9 cellular contexts compared by ENCODE assay signal in the genomic region with DNA sequence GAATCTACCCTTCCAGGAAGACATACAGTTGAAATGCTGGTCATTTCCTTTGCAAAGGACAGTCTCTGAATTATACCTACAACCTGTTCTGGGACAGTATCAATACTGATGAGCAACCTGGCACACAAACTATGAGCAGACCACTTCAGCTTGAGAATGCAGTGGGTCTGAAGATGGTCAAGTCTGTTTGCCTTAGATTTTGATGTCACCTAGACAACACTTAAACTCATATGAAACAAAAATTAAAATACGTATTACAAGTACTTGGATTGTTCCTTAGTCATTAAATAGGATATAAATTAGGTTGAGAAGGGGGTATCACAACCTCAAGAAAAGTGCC. TPM values are rescaled to one million over a fixed set of nuclear protein-coding genes. Genes with fewer than 3 reads are reported as not detected.
DNase-seq lines count a peak whose midpoint lies in the region; ATAC-seq and TF ChIP-seq lines count a peak whose summit lies in the region.
"Had no signal": no experiment of that assay in that cellular context is flagged by ENCODE, and none has a peak within 500 bp of the region (broad histone marks: within the 10 kb centered on the region; RNA-seq: fewer than 3 reads in every experiment).

No MANE protein-coding gene starts in this region.

- TF ChIP-seq CTCF in RWPE2 (IDR thresholded peaks at IDR 0.05; ENCODE audit: poor library complexity, severe bottlenecking) = no peak
- TF ChIP-seq CTCF in fibroblast of lung (conservative IDR thresholded peaks at IDR 0.05 in 1 of 2, IDR thresholded peaks at IDR 0.05 in 1 of 2; ENCODE audit: low read depth in 1 of 2, low read length in 2 of 2) = no peak

- H3K4me1 Mint-ChIP-seq in activated T-cell treated with anti-CD3 and anti-CD28 coated beads, Interleukin-2, amount 50 U/mL, for 24 hours (ENCODE audit: low read depth) = peaks cover 55% of the 10 kb centered on the region
- peaks cover 39% of the 10 kb centered on the region for H3K4me1 Mint-ChIP-seq in stimulated activated effector memory CD8-positive, alpha-beta T cell treated with anti-CD3 and anti-CD28 coated beads, Interleukin-12 subunit alpha, Interleukin-12 subunit beta, amount 100 ng/mL, for 72 hours

- H2AFZ ChIP-seq in fibroblast of lung (ENCODE audit: low read length) = no peak overlapping the region

- no peak for DNase-seq in activated T-cell treated with anti-CD3 and anti-CD28 coated beads, Interleukin-2, amount 50 U/mL, for 24 hours
- no peak for DNase-seq in activated T-cell treated with anti-CD3 and anti-CD28 coated beads for 4 hours
- DNase-seq in RWPE2 (ENCODE audit: low spot score) = no peak
- DNase-seq in fibroblast of lung (ENCODE audit: low read depth in 2 of 2) = no peak
- no peak for DNase-seq in stimulated activated effector memory CD8-positive, alpha-beta T cell treated with anti-CD3 and anti-CD28 coated beads, Interleukin-12 subunit alpha, Interleukin-12 subunit beta, amount 100 ng/mL, for 72 hours (ENCODE audit: low spot score in 2 of 2)
- DNase-seq in CD1c-positive myeloid dendritic cell (ENCODE audit: extremely low spot score) = no peak
- no peak for DNase-seq in NCI-H2196 (lab: John Stamatoyannopoulos, UW; ENCODE audit: unreplicated experiment)
- DNase-seq in activated CD4-positive, alpha-beta T cell treated with anti-CD3 and anti-CD28 coated beads for 4 hours = no peak

- peaks cover 66% of the 10 kb centered on the region for H3K79me2 ChIP-seq in fibroblast of lung (ENCODE audit: control insufficient read depth, insufficient read depth, low read length)

- H3K9me3 Mint-ChIP-seq in activated T-cell treated with anti-CD3 and anti-CD28 coated beads, Interleukin-2, amount 50 U/mL, for 24 hours = no peaks in the 10 kb centered on the region
- no peaks in the 10 kb centered on the region for H3K9me3 Mint-ChIP-seq in stimulated activated effector memory CD8-positive, alpha-beta T cell treated with anti-CD3 and anti-CD28 coated beads, Interleukin-12 subunit alpha, Interleukin-12 subunit beta, amount 100 ng/mL, for 72 hours

- H3K4me3 Mint-ChIP-seq in activated T-cell treated with anti-CD3 and anti-CD28 coated beads, Interleukin-2, amount 50 U/mL, for 24 hours = peak overlapping the region; percentile 99
- H3K4me3 Mint-ChIP-seq in stimulated activated effector memory CD8-positive, alpha-beta T cell treated with anti-CD3 and anti-CD28 coated beads, Interleukin-12 subunit alpha, Interleukin-12 subunit beta, amount 100 ng/mL, for 72 hours = peak overlapping the region; percentile 93

- H3K27me3 ChIP-seq in RWPE2 (ENCODE audit: insufficient read depth, poor library complexity, severe bottlenecking) (no peaks in the 10 kb centered on the region), fibroblast of lung (ENCODE audit: control insufficient read depth, insufficient read depth, low read length) (no peaks in the 10 kb centered on the region)

- peak overlapping the region; percentile 66 for H3K4me2 ChIP-seq in fibroblast of lung (ENCODE audit: extremely low read depth, insufficient read depth, low read length)

- H3K9me3 ChIP-seq in RWPE2 (ENCODE audit: severe bottlenecking) = no peaks in the 10 kb centered on the region
- no peaks in the 10 kb centered on the region for H3K9me3 ChIP-seq in fibroblast of lung (ENCODE audit: control insufficient read depth, insufficient read depth, low read depth, low read length)

- ATAC-seq in RWPE2 (ENCODE audit: low read depth) = no peak
- no peak for ATAC-seq in stimulated activated effector memory CD8-positive, alpha-beta T cell treated with anti-CD3 and anti-CD28 coated beads, Interleukin-12 subunit alpha, Interleukin-12 subunit beta, amount 100 ng/mL, for 72 hours
- ATAC-seq: Right ventricle myocardium inferior had no signal

- no peak overlapping the region for H3K4me3 ChIP-seq in RWPE2 (ENCODE audit: severe bottlenecking)
- peak overlapping the region; percentile 16 to 96 (median 94) for H3K4me3 ChIP-seq in fibroblast of lung (replicated peaks in 1 of 4; ENCODE audit: control extremely low read depth in 1 of 4, insufficient read depth in 1 of 4, low read depth in 3 of 4, low read length in 4 of 4)

- H3K4me1 ChIP-seq in RWPE2 (ENCODE audit: insufficient read depth, poor library complexity, severe bottlenecking) (peaks cover 18% of the 10 kb centered on the region), fibroblast of lung (ENCODE audit: control insufficient read depth, extremely low read depth, insufficient read depth, low read length) (peaks cover 5% of the 10 kb centered on the region)

- H3K27ac ChIP-seq in RWPE2 (ENCODE audit: poor library complexity, severe bottlenecking) (peak overlapping the region; percentile 88), fibroblast of lung (ENCODE audit: insufficient read depth, low read length) (no peak overlapping the region)

- peaks cover 91% of the 10 kb centered on the region for H3K36me3 Mint-ChIP-seq in activated T-cell treated with anti-CD3 and anti-CD28 coated beads, Interleukin-2, amount 50 U/mL, for 24 hours (ENCODE audit: low read depth)
- H3K36me3 Mint-ChIP-seq in stimulated activated effector memory CD8-positive, alpha-beta T cell treated with anti-CD3 and anti-CD28 coated beads, Interleukin-12 subunit alpha, Interleukin-12 subunit beta, amount 100 ng/mL, for 72 hours = peaks cover 100% of the 10 kb centered on the region

- no peak overlapping the region for H3K9ac ChIP-seq in fibroblast of lung (ENCODE audit: insufficient read depth, low read length)

- H3K27me3 Mint-ChIP-seq in activated T-cell treated with anti-CD3 and anti-CD28 coated beads, Interleukin-2, amount 50 U/mL, for 24 hours = no peaks in the 10 kb centered on the region

- peak overlapping the region; percentile 99 for H3K27ac Mint-ChIP-seq in activated T-cell treated with anti-CD3 and anti-CD28 coated beads, Interleukin-2, amount 50 U/mL, for 24 hours
- H3K27ac Mint-ChIP-seq in stimulated activated effector memory CD8-positive, alpha-beta T cell treated with anti-CD3 and anti-CD28 coated beads, Interleukin-12 subunit alpha, Interleukin-12 subunit beta, amount 100 ng/mL, for 72 hours = peak overlapping the region; percentile 99

- H3K36me3 ChIP-seq in RWPE2 (ENCODE audit: low read depth) (peaks cover 73% of the 10 kb centered on the region), fibroblast of lung (ENCODE audit: control insufficient read depth, insufficient read depth, low read length) (peaks cover 14% of the 10 kb centered on the region)

- no peaks in the 10 kb centered on the region for H4K20me1 ChIP-seq in fibroblast of lung (ENCODE audit: control insufficient read depth, extremely low read depth, insufficient read depth, low read length)

RNA-seq across cellular contexts. Expression of gene SRSF2, which starts 3.5 kb away (rescaled TPM):
- 59.6 and 77.5 TPM in 2 replicates for total RNA-seq in fibroblast of lung
- polyA plus RNA-seq in fibroblast of lung = 203 and 238 TPM in 2 replicates
- polyA plus RNA-seq in fibroblast of lung (2012) = 156 and 211 TPM in 2 replicates
- polyA minus RNA-seq in fibroblast of lung (ENCODE audit: low replicate concordance) = 72.2 and 86.0 TPM in 2 replicates

RNA-seq across cellular contexts. Expression of gene MFSD11, which starts 4.3 kb away (rescaled TPM):
- total RNA-seq in fibroblast of lung = 15.7 and 31.4 TPM in 2 replicates
- polyA plus RNA-seq in fibroblast of lung = 20.1 and 22.4 TPM in 2 replicates
- polyA plus RNA-seq in fibroblast of lung (2012) = 14.7 and 15.3 TPM in 2 replicates
- polyA minus RNA-seq in fibroblast of lung (ENCODE audit: low replicate concordance) = 15.4 and 23.3 TPM in 2 replicates

RNA-seq across cellular contexts. Expression of gene METTL23, which starts 6.9 kb away (rescaled TPM):
- total RNA-seq in fibroblast of lung = 21.1 and 26.4 TPM in 2 replicates
- 34.5 and 35.1 TPM in 2 replicates for polyA plus RNA-seq in fibroblast of lung
- 28.1 and 31.8 TPM in 2 replicates for polyA plus RNA-seq in fibroblast of lung (2012)
- polyA minus RNA-seq in fibroblast of lung (ENCODE audit: low replicate concordance) = 9.5 and 15.8 TPM in 2 replicates

RNA-seq across cellular contexts. Expression of gene JMJD6, which starts 7.2 kb away (rescaled TPM):
- total RNA-seq in fibroblast of lung = 13.6 and 16.2 TPM in 2 replicates
- polyA plus RNA-seq in fibroblast of lung = 16.5 and 17.7 TPM in 2 replicates
- polyA plus RNA-seq in fibroblast of lung (2012) = 36.7 and 39.6 TPM in 2 replicates
- 32.0 and 51.9 TPM in 2 replicates for polyA minus RNA-seq in fibroblast of lung (ENCODE audit: low replicate concordance)

RNA-seq across cellular contexts. Expression of gene MXRA7, which starts 22.8 kb away (rescaled TPM):
- 127 and 142 TPM in 2 replicates for total RNA-seq in fibroblast of lung
- polyA plus RNA-seq in fibroblast of lung = 215 and 307 TPM in 2 replicates
- polyA plus RNA-seq in fibroblast of lung (2012) = 189 and 250 TPM in 2 replicates
- polyA minus RNA-seq in fibroblast of lung (ENCODE audit: low replicate concordance) = 200 and 284 TPM in 2 replicates
